In genomic region chr11:114297806-114298700, GRCh38 we compare ENCODE assay signal across 1 cellular context.
A peak's percentile ranks its signal among the peaks of the same experiment; 100 is the strongest.
TF ChIP-seq lines count a peak whose summit lies in the region.

No MANE protein-coding gene starts in this region.

TF ChIP-seq in K562, 482 proteins besides CTCF, POLR2A, EP300 and RAD21 (continued from another document):
- TF ChIP-seq ZBTB40 (IDR thresholded peaks at IDR 0.05) (no peak), ZBTB40 (CRISPR knock-in tag; IDR thresholded peaks at IDR 0.05) (no peak), PHF20 (IDR thresholded peaks at IDR 0.05; ENCODE audit: partially characterized antibody) (no peak), ZNF445 (CRISPR knock-in tag; IDR thresholded peaks at IDR 0.05; ENCODE audit: low read depth) (no peak), ZNF507 (tag; conservative IDR thresholded peaks at IDR 0.05) (no peak), RNF219 (CRISPR knock-in tag; IDR thresholded peaks at IDR 0.05) (no peak), PKNOX1 (IDR thresholded peaks at IDR 0.05) (peak; percentile 71), PHF21A (IDR thresholded peaks at IDR 0.05; ENCODE audit: borderline replicate concordance, low read depth) (no peak), BACH1 (tag; IDR thresholded peaks at IDR 0.05) (peak; percentile 46; the same call in 1 of the 2 replicates), SIN3A (IDR thresholded peaks at IDR 0.05; ENCODE audit: borderline replicate concordance in 2 of 2, control insufficient read depth in 1 of 2, low read depth in 2 of 2, low read length in 2 of 2) (no peak), ZBTB43 (CRISPR knock-in tag; IDR thresholded peaks at IDR 0.05) (no peak), YBX1 (IDR thresholded peaks at IDR 0.05) (no peak), ZFX (CRISPR knock-in tag; IDR thresholded peaks at IDR 0.05) (0 out of 2 replicates have a peak, but pooled peaks have one; percentile 25), CBFA2T3 (IDR thresholded peaks at IDR 0.05) (no peak), TFE3 (CRISPR knock-in tag; IDR thresholded peaks at IDR 0.05) (no peak), ZKSCAN3 (CRISPR knock-in tag; IDR thresholded peaks at IDR 0.05) (no peak), SRF (CRISPR knock-in tag; IDR thresholded peaks at IDR 0.05) (no peak), ZNF347 (CRISPR knock-in tag; IDR thresholded peaks at IDR 0.05; ENCODE audit: low read depth) (no peak), CBX5 (IDR thresholded peaks at IDR 0.05; ENCODE audit: borderline replicate concordance, low read depth) (no peak), REST (CRISPR knock-in tag; IDR thresholded peaks at IDR 0.05; ENCODE audit: low read depth) (no peak), STAT5B (CRISPR knock-in tag; IDR thresholded peaks at IDR 0.05) (no peak), ZNF699 (CRISPR knock-in tag; IDR thresholded peaks at IDR 0.05; ENCODE audit: insufficient replicate concordance) (no peak), CBX1 (IDR thresholded peaks at IDR 0.05; ENCODE audit: low read depth) (no peak), PBX2 (CRISPR knock-in tag; IDR thresholded peaks at IDR 0.05; ENCODE audit: low read depth) (no peak), PBX2 (tag; conservative IDR thresholded peaks at IDR 0.05; ENCODE audit: low read depth) (0 out of 2 replicates have a peak, but pooled peaks have one; percentile 14)
